Comparison of ENCODE assay signal across 8 cellular contexts in the genomic region with DNA sequence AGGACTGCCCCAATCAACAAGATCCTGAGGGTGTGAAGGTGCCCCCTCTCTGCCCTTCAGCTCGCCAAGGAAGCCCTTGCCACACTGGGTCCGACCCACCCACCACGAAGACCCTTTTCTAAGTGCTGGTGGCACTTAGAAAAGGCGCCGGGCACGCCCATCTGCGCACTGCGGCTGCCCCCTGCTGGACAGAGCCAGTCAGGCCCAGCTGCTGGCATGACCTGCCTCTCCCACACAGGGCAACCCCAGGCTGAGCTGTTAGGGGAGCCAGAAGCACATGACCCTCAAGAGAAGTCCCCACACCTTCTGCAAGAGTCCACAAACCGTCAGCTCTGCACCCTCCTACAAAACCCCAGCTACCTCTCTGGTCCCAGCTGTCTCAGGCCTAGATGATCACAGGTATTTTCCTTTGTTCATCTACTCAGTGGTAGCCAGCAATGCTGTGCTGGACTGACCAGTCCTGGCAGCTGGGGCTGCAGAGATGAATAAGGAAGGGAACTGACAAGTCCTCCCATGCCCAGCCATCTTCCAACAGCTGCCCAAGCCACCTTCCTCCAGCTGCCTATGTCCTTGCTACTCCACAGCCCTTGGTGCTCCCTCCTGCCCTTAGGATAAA.
DNase-seq lines count a peak whose midpoint lies in the region; ATAC-seq and TF ChIP-seq lines count a peak whose summit lies in the region.

No MANE protein-coding gene starts in this region.

- no peaks in the 10 kb centered on the region for H3K36me3 ChIP-seq in WERI-Rb-1
- H3K36me3 ChIP-seq in brain microvascular endothelial cell (replicated peaks), result no peaks in the 10 kb centered on the region

- H3K27ac ChIP-seq in WERI-Rb-1, result no peak overlapping the region
- no peak overlapping the region for H3K27ac ChIP-seq in brain microvascular endothelial cell

- ATAC-seq in HG03139 (IDR thresholded peaks at IDR 0.05; ENCODE audit: unreplicated experiment), result no peak

- no peaks in the 10 kb centered on the region for H3K9me3 ChIP-seq in WERI-Rb-1 (ENCODE audit: severe bottlenecking)

- in situ Hi-C loops in brain microvascular endothelial cell (cut with HindIII; ENCODE audit: low pct_ligation_motif_present, low sequenced_read_pairs), result no loop called here

- peak; percentile 97 for TF ChIP-seq CTCF in WERI-Rb-1 (IDR thresholded peaks at IDR 0.05; ENCODE audit: low read depth, low read length)
- TF ChIP-seq CTCF in brain microvascular endothelial cell (IDR thresholded peaks at IDR 0.05; ENCODE audit: low read depth, low read length, missing control alignments), result peak; percentile 99

- DNase-seq in NCI-H748 (lab: John Stamatoyannopoulos, UW; ENCODE audit: unreplicated experiment), result peak; percentile 51
- DNase-seq in NCI-H748 treated with DMSO at 0.1 percent for 48 hours (lab: John Stamatoyannopoulos, UW), result no peak
- peak; percentile 38 for DNase-seq in NCI-H1436 (lab: John Stamatoyannopoulos, UW)
- peak; percentile 79 for DNase-seq in WERI-Rb-1
- DNase-seq in brain microvascular endothelial cell, result peak; percentile 38
- peak; percentile 80 for DNase-seq in islet precursor cell
- DNase-seq in stimulated activated CD4-positive, alpha-beta T cell treated with anti-CD3 and anti-CD28 coated beads, Interleukin-2, amount 100 ng/mL, for 24 hours, result peak; percentile 80 to 83

- no peaks in the 10 kb centered on the region for H3K27me3 ChIP-seq in WERI-Rb-1 (ENCODE audit: insufficient read depth, low read depth, severe bottlenecking)
- H3K27me3 ChIP-seq in brain microvascular endothelial cell (replicated peaks), result peaks cover 2% of the 10 kb centered on the region

- H3K4me3 ChIP-seq in WERI-Rb-1 (ENCODE audit: low read depth, low read length) (no peak overlapping the region), brain microvascular endothelial cell (ENCODE audit: low read depth, low read length) (no peak overlapping the region)
